ENCODE assay signal across 11 cellular contexts in the genomic region with DNA sequence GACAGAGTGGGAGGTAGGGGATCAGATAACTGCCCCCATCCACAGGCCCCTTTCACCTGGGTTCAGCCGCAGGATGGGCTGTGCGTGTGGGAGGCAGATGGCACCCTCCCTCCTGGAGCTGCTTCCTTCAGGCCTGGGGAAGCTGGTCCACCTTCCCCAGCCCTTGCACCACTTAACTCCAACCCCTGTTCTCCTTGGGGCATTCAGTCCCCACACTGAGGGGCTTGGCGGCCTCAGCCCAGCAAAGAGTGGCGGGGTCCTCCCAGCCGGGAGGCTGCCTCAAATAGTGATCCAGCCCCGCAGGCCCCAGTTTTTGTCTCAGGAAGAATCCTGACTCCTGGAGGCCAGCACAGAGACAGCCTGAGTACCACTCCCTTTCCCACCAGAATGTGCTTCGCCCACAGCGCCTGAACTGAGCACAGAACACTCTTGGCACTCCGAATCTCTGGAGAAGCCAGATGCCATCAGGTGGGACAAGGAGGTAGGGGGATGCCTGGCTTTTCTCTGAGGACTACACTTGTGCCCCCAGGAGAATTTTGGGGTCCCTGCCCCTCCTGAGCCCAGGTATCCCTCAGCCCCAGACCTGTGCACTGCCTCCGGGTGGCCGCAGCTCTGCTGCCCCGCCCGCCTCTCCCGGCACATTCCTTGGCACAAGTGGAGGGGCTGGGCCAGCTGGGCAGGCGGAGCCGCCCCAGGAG. TPM values are rescaled to one million over a fixed set of nuclear protein-coding genes. Genes with fewer than 3 reads are reported as not detected.
DNase-seq lines count a peak whose midpoint lies in the region; ATAC-seq and TF ChIP-seq lines count a peak whose summit lies in the region.
"Had no signal": no experiment of that assay in that cellular context is flagged by ENCODE, and none has a peak within 500 bp of the region (broad histone marks: within the 10 kb centered on the region; RNA-seq: fewer than 3 reads in every experiment).

No MANE protein-coding gene starts in this region.

- H3K4me1 ChIP-seq in RWPE2 (ENCODE audit: insufficient read depth, poor library complexity, severe bottlenecking) (peaks cover 4% of the 10 kb centered on the region), right cardiac atrium (ENCODE audit: control insufficient read depth, insufficient read depth, low read length) (peaks cover 5% of the 10 kb centered on the region)

- ATAC-seq in RWPE2 (ENCODE audit: low read depth), result peak; percentile 4; the same call in 1 of the 3 replicates
- peak; percentile 63 to 64 for ATAC-seq in right cardiac atrium
- no peak for ATAC-seq in effector memory CD8-positive, alpha-beta T cell (replicated peaks)

- no peaks in the 10 kb centered on the region for H3K27me3 Mint-ChIP-seq in activated T-cell treated with anti-CD3 and anti-CD28 coated beads, Interleukin-2, amount 50 U/mL, for 24 hours
- H3K27me3 Mint-ChIP-seq in effector memory CD8-positive, alpha-beta T cell, result no peaks in the 10 kb centered on the region

- H3K4me3 ChIP-seq in RWPE2 (ENCODE audit: severe bottlenecking) (no peak overlapping the region), right cardiac atrium (ENCODE audit: low read length) (no peak overlapping the region)

- H3K27me3 ChIP-seq in RWPE2 (ENCODE audit: insufficient read depth, poor library complexity, severe bottlenecking) (peaks cover 6% of the 10 kb centered on the region), right cardiac atrium (ENCODE audit: control insufficient read depth, insufficient read depth) (no peaks in the 10 kb centered on the region)

- peaks cover 22% of the 10 kb centered on the region for H3K4me1 Mint-ChIP-seq in activated T-cell treated with anti-CD3 and anti-CD28 coated beads, Interleukin-2, amount 50 U/mL, for 24 hours (ENCODE audit: low read depth)
- H3K4me1 Mint-ChIP-seq in effector memory CD8-positive, alpha-beta T cell (ENCODE audit: low read depth in 2 of 2), result peaks cover 15 to 18% of the 10 kb centered on the region in 2 donors

- H3K36me3 Mint-ChIP-seq in activated T-cell treated with anti-CD3 and anti-CD28 coated beads, Interleukin-2, amount 50 U/mL, for 24 hours (ENCODE audit: low read depth), result peaks cover 46% of the 10 kb centered on the region
- peaks cover 39% of the 10 kb centered on the region for H3K36me3 Mint-ChIP-seq in effector memory CD8-positive, alpha-beta T cell (ENCODE audit: insufficient read depth)

- H3K27ac ChIP-seq in RWPE2 (ENCODE audit: poor library complexity, severe bottlenecking) (no peak overlapping the region), right cardiac atrium (ENCODE audit: low read length) (no peak overlapping the region), substantia nigra (ENCODE audit: low read depth, low read length, poor library complexity, severe bottlenecking) (peak overlapping the region; percentile 99)
- H3K27ac ChIP-seq: HL-60 had no signal

- peak; percentile 46 for DNase-seq in activated T-cell treated with anti-CD3 and anti-CD28 coated beads, Interleukin-2, amount 50 U/mL, for 24 hours
- no peak for DNase-seq in activated T-cell treated with anti-CD3 and anti-CD28 coated beads, Interleukin-2, amount 50 U/mL, for 1 hour
- DNase-seq in RWPE2 (ENCODE audit: low spot score) (no peak), right cardiac atrium (peak; percentile 70 to 87 (median 82)), substantia nigra (lab: John Stamatoyannopoulos, UW) (peak in 9 of 49 donors; percentile 37 to 69 (median 49)), germinal center (ENCODE audit: low spot score) (no peak), GM13976 (ENCODE audit: low spot score) (no peak)
- DNase-seq in effector memory CD8-positive, alpha-beta T cell, result no peak
- DNase-seq: occipital lobe; stimulated activated CD4-positive, alpha-beta T cell treated with anti-CD3 and anti-CD28 coated beads, Interleukin-2, amount 100 ng/mL, for 48 hours had no signal

- no peaks in the 10 kb centered on the region for H3K9me3 ChIP-seq in RWPE2 (ENCODE audit: severe bottlenecking)
- no peaks in the 10 kb centered on the region for H3K9me3 ChIP-seq in right cardiac atrium (ENCODE audit: control insufficient read depth, low read length)

- H3K4me3 Mint-ChIP-seq in activated T-cell treated with anti-CD3 and anti-CD28 coated beads, Interleukin-2, amount 50 U/mL, for 24 hours, result no peak overlapping the region
- H3K4me3 Mint-ChIP-seq in effector memory CD8-positive, alpha-beta T cell, result peak overlapping the region in 1 of 2 donors; percentile 90

- TF ChIP-seq CTCF in RWPE2 (IDR thresholded peaks at IDR 0.05; ENCODE audit: poor library complexity, severe bottlenecking), result no peak
- TF ChIP-seq CTCF in GM13976 (IDR thresholded peaks at IDR 0.05; ENCODE audit: borderline replicate concordance, control extremely low read depth, extremely low read depth, insufficient read depth, missing control alignments), result no peak

- 38% methylated on average over 16 of the region's 16 CpGs for WGBS in right cardiac atrium

- in situ Hi-C loops in GM13976 (cut with MboI; ENCODE audit: low sequenced_read_pairs, unreplicated experiment), result no loop called here

- no peaks in the 10 kb centered on the region for H3K9me3 Mint-ChIP-seq in activated T-cell treated with anti-CD3 and anti-CD28 coated beads, Interleukin-2, amount 50 U/mL, for 24 hours
- H3K9me3 Mint-ChIP-seq in effector memory CD8-positive, alpha-beta T cell, result no peaks in the 10 kb centered on the region

- H3K27ac Mint-ChIP-seq in activated T-cell treated with anti-CD3 and anti-CD28 coated beads, Interleukin-2, amount 50 U/mL, for 24 hours, result peak overlapping the region; percentile 37
- peak overlapping the region in 1 of 2 donors; percentile 60 for H3K27ac Mint-ChIP-seq in effector memory CD8-positive, alpha-beta T cell

- intact Hi-C loops in right cardiac atrium (cut with DNase I), result no loop called here

- H3K36me3 ChIP-seq in RWPE2 (ENCODE audit: low read depth), result peaks cover 12% of the 10 kb centered on the region

RNA-seq across cellular contexts. Expression of gene PAQR6, which starts 0.9 kb away (rescaled TPM):
- 1 to 10 TPM in 2 of 4 donors, under 1 TPM in 2; 0.68 to 1.5 (median 0.95) TPM for total RNA-seq in right cardiac atrium
- 1.3 TPM for polyA plus RNA-seq in right cardiac atrium

RNA-seq across cellular contexts. Expression of gene BGLAP, which starts 4.9 kb away (rescaled TPM):
- under 1 TPM in 3 of 4 donors, not detected in 1; 0.54 to 0.92 (median 0.66) TPM for total RNA-seq in right cardiac atrium
- polyA plus RNA-seq in right cardiac atrium, result 0.45 TPM
- total RNA-seq: occipital lobe had no signal

RNA-seq across cellular contexts. Expression of gene PMF1, which starts 34.1 kb away (rescaled TPM):
- 10 to 100 TPM; 55.3 to 62.9 (median 59.5) TPM for total RNA-seq in right cardiac atrium
- polyA plus RNA-seq in right cardiac atrium, result 93.6 TPM

RNA-seq across cellular contexts. Expression of gene SMG5, which starts 35.7 kb away (rescaled TPM):
- 10 to 100 TPM; 55.2 to 73.6 (median 62.2) TPM for total RNA-seq in right cardiac atrium
- 55.3 TPM for polyA plus RNA-seq in right cardiac atrium

RNA-seq across cellular contexts. Expression of gene TMEM79, which starts 37.2 kb away (rescaled TPM):
- 1 to 10 TPM in 3 of 4 donors, under 1 TPM in 1; 0.95 to 2.4 (median 1.9) TPM for total RNA-seq in right cardiac atrium
- 1.9 TPM for polyA plus RNA-seq in right cardiac atrium

Comparison
In these comparisons a context has a peak if more than half of its experiments do, and no peak if none do; other contexts are left out.
1. DNase-seq: peak in activated T-cell treated with anti-CD3 and anti-CD28 coated beads, Interleukin-2, amount 50 U/mL, for 24 hours (single experiment) and right cardiac atrium (3 of 3); none in activated T-cell treated with anti-CD3 and anti-CD28 coated beads, Interleukin-2, amount 50 U/mL, for 1 hour (single experiment), RWPE2 (single experiment), germinal center (single experiment), GM13976 (single experiment) and effector memory CD8-positive, alpha-beta T cell (0 of 3).